8 cellular contexts compared by ENCODE assay signal in genomic region chr9:92634712-92635605, GRCh38. TPM values are rescaled to one million over a fixed set of nuclear protein-coding genes. Genes with fewer than 3 reads are reported as not detected.
DNase-seq lines count a peak whose midpoint lies in the region; ATAC-seq and TF ChIP-seq lines count a peak whose summit lies in the region.

No MANE protein-coding gene starts in this region.

- no peak overlapping the region for H3K4me3 ChIP-seq in HAP-1
- no peak overlapping the region for H3K4me3 ChIP-seq in effector memory CD4-positive, alpha-beta T cell (ENCODE audit: insufficient read depth, low read depth, low read length, poor library complexity, severe bottlenecking)

- POLR2A ChIA-PET in CD4-positive, alpha-beta T cell (lab: Charles Lee), result no interaction called here
- POLR2A ChIA-PET in activated CD8-positive, alpha-beta T cell treated with anti-CD3 and anti-CD28 coated beads, Interleukin-2, amount 10 ng/mL, durations not matched to agents 7 days and 5 days (lab: Charles Lee), result no interaction called here

- H3K4me1 Mint-ChIP-seq in CD4-positive, alpha-beta T cell (ENCODE audit: low read depth), result no peaks in the 10 kb centered on the region
- H3K4me1 Mint-ChIP-seq in activated CD8-positive, alpha-beta T cell treated with anti-CD3 and anti-CD28 coated beads, Interleukin-2, amount 10 ng/mL, durations not matched to agents 7 days and 5 days (ENCODE audit: low read depth), result peaks cover 14% of the 10 kb centered on the region
- H3K4me1 Mint-ChIP-seq in memory B cell, result no peaks in the 10 kb centered on the region

- peaks cover 88% of the 10 kb centered on the region for H3K36me3 Mint-ChIP-seq in CD4-positive, alpha-beta T cell (ENCODE audit: low read depth)
- peaks cover 51% of the 10 kb centered on the region for H3K36me3 Mint-ChIP-seq in activated CD8-positive, alpha-beta T cell treated with anti-CD3 and anti-CD28 coated beads, Interleukin-2, amount 10 ng/mL, durations not matched to agents 7 days and 5 days (ENCODE audit: low read depth)
- peaks cover 26% of the 10 kb centered on the region for H3K36me3 Mint-ChIP-seq in memory B cell

- peaks cover 40% of the 10 kb centered on the region for H3K36me3 ChIP-seq in HAP-1 (replicated peaks)
- H3K36me3 ChIP-seq in effector memory CD4-positive, alpha-beta T cell (ENCODE audit: control insufficient read depth, insufficient read depth, low read length), result peaks cover 52% of the 10 kb centered on the region

- peak; percentile 33 to 67 (median 52) for DNase-seq in CD4-positive, alpha-beta T cell
- DNase-seq in HAP-1 (ENCODE audit: low spot score in 2 of 2), result peak; percentile 53 to 86
- DNase-seq in NCI-H748 treated with DMSO at 0.1 percent for 48 hours (lab: John Stamatoyannopoulos, UW), result peak; percentile 9
- DNase-seq in activated CD8-positive, alpha-beta T cell treated with anti-CD3 and anti-CD28 coated beads, Interleukin-2, amount 10 ng/mL, durations not matched to agents 7 days and 5 days, result peak; percentile 75
- DNase-seq in effector memory CD4-positive, alpha-beta T cell, result peak; percentile 9 to 33 (median 27)
- DNase-seq in memory B cell (ENCODE audit: low spot score in 2 of 2), result peak; percentile 56 to 64
- peak; percentile 37 to 45 for DNase-seq in stimulated activated CD8-positive, alpha-beta memory T cell treated with anti-CD3 and anti-CD28 coated beads, Interleukin-15, amount 100 ng/mL, for 48 hours (ENCODE audit: low read depth in 2 of 2)

- in situ Hi-C loops in HAP-1 (cut with MboI; ENCODE audit: low sequenced_read_pairs), result loop anchor here (10.0 kb wide), 3 partner anchors 130 to 500 kb away; partner anchors contain the start of genes CENPP and NOL8

- H3K4me1 ChIP-seq in HAP-1, result no peaks in the 10 kb centered on the region
- H3K4me1 ChIP-seq in effector memory CD4-positive, alpha-beta T cell (ENCODE audit: control insufficient read depth, insufficient read depth, low read length, poor library complexity, severe bottlenecking), result no peaks in the 10 kb centered on the region

- no peaks in the 10 kb centered on the region for H3K27me3 ChIP-seq in CD4-positive, alpha-beta T cell (ENCODE audit: control insufficient read depth, insufficient read depth, low read length)
- no peaks in the 10 kb centered on the region for H3K27me3 ChIP-seq in HAP-1 (ENCODE audit: low read depth)
- H3K27me3 ChIP-seq in effector memory CD4-positive, alpha-beta T cell (replicated peaks; ENCODE audit: control insufficient read depth, insufficient read depth, low read length, poor library complexity, severe bottlenecking), result no peaks in the 10 kb centered on the region

- CTCF ChIA-PET in CD4-positive, alpha-beta T cell (lab: Charles Lee), result interaction anchor here (1.4 kb wide), 1 partner anchor 495 kb away, joined by 11 read pairs; no protein-coding TSS in a partner anchor
- CTCF ChIA-PET in activated CD8-positive, alpha-beta T cell treated with anti-CD3 and anti-CD28 coated beads, Interleukin-2, amount 10 ng/mL, durations not matched to agents 7 days and 5 days (lab: Charles Lee), result interaction anchor here (0.7 to 2.4 kb wide), 11 partner anchors 9 to 497 kb away, joined by 3 to 16 read pairs (median 3); partner anchors contain the start of gene CENPP

- no peak overlapping the region for H3K27ac ChIP-seq in CD4-positive, alpha-beta T cell (ENCODE audit: low read depth, low read length)
- no peak overlapping the region for H3K27ac ChIP-seq in effector memory CD4-positive, alpha-beta T cell (ENCODE audit: insufficient read depth, low read length, poor library complexity, severe bottlenecking)

- TF ChIP-seq CTCF in CD4-positive, alpha-beta T cell (IDR thresholded peaks at IDR 0.05), result peak; percentile 63

- H3K9me3 ChIP-seq in CD4-positive, alpha-beta T cell (ENCODE audit: control insufficient read depth, low read length), result no peaks in the 10 kb centered on the region
- no peaks in the 10 kb centered on the region for H3K9me3 ChIP-seq in HAP-1
- no peaks in the 10 kb centered on the region for H3K9me3 ChIP-seq in effector memory CD4-positive, alpha-beta T cell (ENCODE audit: control insufficient read depth, low read length)

- H3K27me3 Mint-ChIP-seq in CD4-positive, alpha-beta T cell, result no peaks in the 10 kb centered on the region
- H3K27me3 Mint-ChIP-seq in activated CD8-positive, alpha-beta T cell treated with anti-CD3 and anti-CD28 coated beads, Interleukin-2, amount 10 ng/mL, durations not matched to agents 7 days and 5 days (ENCODE audit: low read depth), result no peaks in the 10 kb centered on the region
- H3K27me3 Mint-ChIP-seq in memory B cell, result no peaks in the 10 kb centered on the region

- intact Hi-C loops in CD4-positive, alpha-beta T cell (cut with DNase I, micrococcal nuclease), result loop anchor here (1.0 to 10.0 kb wide), 5 partner anchors 290 to 860 kb away; no protein-coding TSS in a partner anchor

- H3K27ac Mint-ChIP-seq in CD4-positive, alpha-beta T cell, result no peak overlapping the region
- peak overlapping the region; percentile 8 for H3K27ac Mint-ChIP-seq in activated CD8-positive, alpha-beta T cell treated with anti-CD3 and anti-CD28 coated beads, Interleukin-2, amount 10 ng/mL, durations not matched to agents 7 days and 5 days
- H3K27ac Mint-ChIP-seq in memory B cell, result no peak overlapping the region

- H3K9me3 Mint-ChIP-seq in CD4-positive, alpha-beta T cell, result no peaks in the 10 kb centered on the region
- no peaks in the 10 kb centered on the region for H3K9me3 Mint-ChIP-seq in activated CD8-positive, alpha-beta T cell treated with anti-CD3 and anti-CD28 coated beads, Interleukin-2, amount 10 ng/mL, durations not matched to agents 7 days and 5 days (ENCODE audit: insufficient read depth)
- H3K9me3 Mint-ChIP-seq in memory B cell, result no peaks in the 10 kb centered on the region

- no peak overlapping the region for H3K4me3 Mint-ChIP-seq in CD4-positive, alpha-beta T cell
- H3K4me3 Mint-ChIP-seq in activated CD8-positive, alpha-beta T cell treated with anti-CD3 and anti-CD28 coated beads, Interleukin-2, amount 10 ng/mL, durations not matched to agents 7 days and 5 days, result no peak overlapping the region
- no peak overlapping the region for H3K4me3 Mint-ChIP-seq in memory B cell

- peak; percentile 64 for ATAC-seq in CD4-positive, alpha-beta T cell (ENCODE audit: poor library complexity)
- ATAC-seq in activated CD8-positive, alpha-beta T cell treated with anti-CD3 and anti-CD28 coated beads, Interleukin-2, amount 10 ng/mL, durations not matched to agents 7 days and 5 days, result peak; percentile 78
- ATAC-seq in memory B cell (ENCODE audit: low read depth) (peak; percentile 85), HG03097 (IDR thresholded peaks at IDR 0.05; ENCODE audit: low FRiP score, unreplicated experiment) (no peak)

RNA-seq across cellular contexts. Expression of gene IPPK, which starts 35.0 kb away (rescaled TPM):
- 1 to 10 TPM; 4.0 to 4.4 TPM for total RNA-seq in CD4-positive, alpha-beta T cell
- total RNA-seq in activated CD8-positive, alpha-beta T cell treated with anti-CD3 and anti-CD28 coated beads, Interleukin-2, amount 10 ng/mL, durations not matched to agents 7 days and 5 days, result 1 to 10 TPM; 8.7 to 9.7 TPM

Comparison
In these comparisons a context has a peak if more than half of its experiments do, and no peak if none do; other contexts are left out.
1. DNase-seq: peak in every context shown above with its lines; median percentile 75 in activated CD8-positive, alpha-beta T cell treated with anti-CD3 and anti-CD28 coated beads, Interleukin-2, amount 10 ng/mL, durations not matched to agents 7 days and 5 days; 70 in HAP-1; 60 in memory B cell; 52 in CD4-positive, alpha-beta T cell; 41 in stimulated activated CD8-positive, alpha-beta memory T cell treated with anti-CD3 and anti-CD28 coated beads, Interleukin-15, amount 100 ng/mL, for 48 hours; 27 in effector memory CD4-positive, alpha-beta T cell; 9 in NCI-H748 treated with DMSO at 0.1 percent for 48 hours.